In genomic region chr3:196159526-196159925, GRCh38 we compare ENCODE assay signal across 16 cellular contexts. TPM values are rescaled to one million over a fixed set of nuclear protein-coding genes. Genes with fewer than 3 reads are reported as not detected.
DNase-seq lines count a peak whose midpoint lies in the region; ATAC-seq and TF ChIP-seq lines count a peak whose summit lies in the region.
"Had no signal": no experiment of that assay in that cellular context is flagged by ENCODE, and none has a peak within 500 bp of the region (broad histone marks: within the 10 kb centered on the region; RNA-seq: fewer than 3 reads in every experiment).

No MANE protein-coding gene starts in this region.

- WGBS in hepatocyte (ENCODE audit: low lambda C conversion rate, missing lambda C conversion rate), result 98% methylated on average over 13 of the region's 13 CpGs
- 85 to 95% (median 92%) methylated on average over 13 of the region's 13 CpGs for whole genome bisulfite sequencing in spleen, 5 donors

- POLR2A ChIA-PET in HCT116 (lab: Charles Lee), result no interaction called here
- POLR2A ChIA-PET in WTC11 (lab: Charles Lee), result no interaction called here

- TF ChIP-seq RAD21 in HCT116 (IDR thresholded peaks at IDR 0.05; ENCODE audit: low read depth), result no peak

- H3K4me1 ChIP-seq in HCT116 (ENCODE audit: control insufficient read depth in 1 of 2, insufficient read depth in 2 of 2, low read length in 2 of 2) (peaks cover 0 to 11% of the 10 kb centered on the region in 2 experiments; a peak in 3 of 4 replicates), hepatocyte (ENCODE audit: insufficient read depth) (peaks cover 10% of the 10 kb centered on the region), spleen (peaks cover 4 to 27% (median 16%) of the 10 kb centered on the region in 6 donors)
- H3K4me1 ChIP-seq: parathyroid adenoma had no signal

- H3K27me3 ChIP-seq in HCT116 (ENCODE audit: insufficient read depth, low read length) (no peaks in the 10 kb centered on the region), hepatocyte (no peaks in the 10 kb centered on the region), spleen (replicated peaks in 1 of 7) (no peaks in the 10 kb centered on the region)

- no TSS peak for BruUV-seq in HCT116 (replicated peaks; lab: Mats Ljungman, UMichigan)

- no peak overlapping the region for H3K4me2 ChIP-seq in HCT116 (ENCODE audit: low read length)
- H3K4me2 ChIP-seq in hepatocyte, result no peak overlapping the region

- no peaks in the 10 kb centered on the region for H3K9me3 Mint-ChIP-seq in WTC11
- H3K9me3 Mint-ChIP-seq: activated naive CD4-positive, alpha-beta T cell treated with anti-CD3 and anti-CD28 coated beads, Interleukin-2, amount 50 U/mL, for 24 hours; immature natural killer cell had no signal

- no peak for DNase-seq in HCT116 (ENCODE audit: low read depth, low spot score)
- DNase-seq in WTC11 (ENCODE audit: low spot score), result no peak
- no peak for DNase-seq in hepatocyte (ENCODE audit: low spot score)
- DNase-seq in spleen, result no peak
- no peak for DNase-seq in NCI-H226
- DNase-seq in islet precursor cell, result no peak
- DNase-seq: NCI-H2171 treated with DMSO at 0.1 percent for 48 hours; NK-92 treated with Interleukin-12 subunit alpha and Interleukin-12 subunit beta, amount 100 ng/mL, for 24 hours; SIG-M5 had no signal

- no peaks in the 10 kb centered on the region for H4K20me1 ChIP-seq in HCT116 (ENCODE audit: insufficient read depth)
- no peaks in the 10 kb centered on the region for H4K20me1 ChIP-seq in hepatocyte (ENCODE audit: insufficient read depth, poor library complexity, severe bottlenecking)

- H3K36me3 ChIP-seq in HCT116 (ENCODE audit: control insufficient read depth in 1 of 2, insufficient read depth in 2 of 2, low read length in 2 of 2) (no peaks in the 10 kb centered on the region), hepatocyte (replicated peaks; ENCODE audit: insufficient read depth, low read depth) (no peaks in the 10 kb centered on the region), spleen (no peaks in the 10 kb centered on the region)

- H3K79me2 ChIP-seq in HCT116 (ENCODE audit: insufficient read depth, low read length) (no peaks in the 10 kb centered on the region), hepatocyte (no peaks in the 10 kb centered on the region)
- H3K79me2 ChIP-seq: parathyroid adenoma had no signal

- H3K4me1 Mint-ChIP-seq in WTC11, result peaks cover 34% of the 10 kb centered on the region

- TF ChIP-seq CTCF in HCT116 (IDR thresholded peaks at IDR 0.05 in 2 of 3, conservative IDR thresholded peaks at IDR 0.05 in 1 of 3; ENCODE audit: borderline replicate concordance in 1 of 3, insufficient read depth in 1 of 3, low read depth in 2 of 3, low read length in 2 of 3) (no peak), WTC11 (IDR thresholded peaks at IDR 0.05) (no peak), hepatocyte (IDR thresholded peaks at IDR 0.05; ENCODE audit: poor library complexity) (no peak), spleen (IDR thresholded peaks at IDR 0.05 in 8 of 11, conservative IDR thresholded peaks at IDR 0.05 in 3 of 11) (no peak)

- RAD21 ChIA-PET in HCT116 (lab: Charles Lee; ENCODE audit: low non-redundant PET in 1 of 2, low total read pairs in 2 of 2, uncharacterized antibody in 2 of 2, unreplicated experiment in 2 of 2), result no interaction called here

- CTCF ChIA-PET in HCT116 (lab: Charles Lee) (no interaction called here), WTC11 (lab: Charles Lee) (interaction anchor here (0.6 to 1.4 kb wide), 5 partner anchors 20 to 369 kb away, joined by 3 to 4 read pairs (median 3); no protein-coding TSS in a partner anchor)

- H3K27ac ChIP-seq in HCT116 (ENCODE audit: low read depth, low read length) (no peak overlapping the region), hepatocyte (peak overlapping the region; percentile 73), spleen (peak overlapping the region in 6 of 8 donors; percentile 1 to 71 (median 54))
- H3K27ac ChIP-seq: parathyroid adenoma had no signal

- H3K9me2 ChIP-seq in HCT116 (ENCODE audit: insufficient read depth), result no peaks in the 10 kb centered on the region
- H3K9me2 ChIP-seq in hepatocyte (replicated peaks; ENCODE audit: insufficient read depth), result no peaks in the 10 kb centered on the region

- no peaks in the 10 kb centered on the region for H3K36me3 Mint-ChIP-seq in WTC11
- H3K36me3 Mint-ChIP-seq: activated naive CD4-positive, alpha-beta T cell treated with anti-CD3 and anti-CD28 coated beads, Interleukin-2, amount 50 U/mL, for 24 hours; immature natural killer cell had no signal

- no peak overlapping the region for H3K4me3 Mint-ChIP-seq in WTC11
- H3K4me3 Mint-ChIP-seq: activated naive CD4-positive, alpha-beta T cell treated with anti-CD3 and anti-CD28 coated beads, Interleukin-2, amount 50 U/mL, for 24 hours; immature natural killer cell had no signal

- no peak overlapping the region for H3K9ac ChIP-seq in HCT116 (ENCODE audit: low read length)
- H3K9ac ChIP-seq: parathyroid adenoma had no signal

- H2AFZ ChIP-seq in HCT116 (ENCODE audit: low read depth, low read length, poor library complexity, severe bottlenecking) (peak overlapping the region; percentile 70), hepatocyte (no peak overlapping the region)
- H2AFZ ChIP-seq: parathyroid adenoma had no signal

- ATAC-seq in HCT116, result no peak
- ATAC-seq in WTC11, result no peak
- ATAC-seq in HG03442 (IDR thresholded peaks at IDR 0.05; ENCODE audit: unreplicated experiment), result no peak
- no peak for ATAC-seq in GM21717 (IDR thresholded peaks at IDR 0.05; ENCODE audit: unreplicated experiment)

- intact Hi-C loops in HCT116 (cut with micrococcal nuclease) (no loop called here), spleen (cut with DNase I; ENCODE audit: low total_unique reads) (no loop called here)

- H3K27ac Mint-ChIP-seq in WTC11, result peak overlapping the region; percentile 63
- H3K27ac Mint-ChIP-seq: activated naive CD4-positive, alpha-beta T cell treated with anti-CD3 and anti-CD28 coated beads, Interleukin-2, amount 50 U/mL, for 24 hours had no signal

- H3K9me3 ChIP-seq in HCT116 (ENCODE audit: control insufficient read depth in 1 of 2, insufficient read depth in 1 of 2, low read depth in 1 of 2, low read length in 2 of 2) (no peaks in the 10 kb centered on the region), hepatocyte (ENCODE audit: low read depth) (no peaks in the 10 kb centered on the region), spleen (no peaks in the 10 kb centered on the region)

- no peak for TF ChIP-seq POLR2A in HCT116 (IDR thresholded peaks at IDR 0.05; ENCODE audit: borderline replicate concordance, extremely low read depth, insufficient read depth, insufficient read length)
- TF ChIP-seq POLR2A in spleen (IDR thresholded peaks at IDR 0.05), result no peak

- no peaks in the 10 kb centered on the region; the same call in 1 of the 2 replicates for H3K27me3 Mint-ChIP-seq in WTC11 (ENCODE audit: low read depth)
- H3K27me3 Mint-ChIP-seq: activated naive CD4-positive, alpha-beta T cell treated with anti-CD3 and anti-CD28 coated beads, Interleukin-2, amount 50 U/mL, for 24 hours had no signal

- H3K4me3 ChIP-seq in HCT116 (replicated peaks in 1 of 2; ENCODE audit: low read depth in 1 of 2, low read length in 2 of 2), result no peak overlapping the region
- no peak overlapping the region for H3K4me3 ChIP-seq in hepatocyte
- H3K4me3 ChIP-seq in spleen, result no peak overlapping the region

TF ChIP-seq in HCT116, 20 proteins besides CTCF, POLR2A, EP300 and RAD21 (continues in another document):
- no peak for TF ChIP-seq ATF3 (IDR thresholded peaks at IDR 0.05)
- no peak for TF ChIP-seq MAX (IDR thresholded peaks at IDR 0.05)
- no peak for TF ChIP-seq YY1 (IDR thresholded peaks at IDR 0.05; ENCODE audit: extremely low read depth, insufficient replicate concordance, low read depth, low read length)
- no peak for TF ChIP-seq SRF (IDR thresholded peaks at IDR 0.05; ENCODE audit: low read depth)

TF ChIP-seq in WTC11, 78 proteins besides CTCF, POLR2A, EP300 and RAD21 (continues in another document):
- TF ChIP-seq SMAD4 (CRISPR knock-in tag; IDR thresholded peaks at IDR 0.05) (no peak), TCF7 (CRISPR knock-in tag; IDR thresholded peaks at IDR 0.05; ENCODE audit: low read depth) (no peak), SOX15 (CRISPR knock-in tag; IDR thresholded peaks at IDR 0.05) (no peak), TEAD4 (CRISPR knock-in tag; IDR thresholded peaks at IDR 0.05) (no peak), FOXJ3 (CRISPR knock-in tag; IDR thresholded peaks at IDR 0.05; ENCODE audit: borderline replicate concordance) (no peak), ETV6 (CRISPR knock-in tag; IDR thresholded peaks at IDR 0.05) (no peak)

RNA-seq across cellular contexts. Expression of gene ZDHHC19, which starts 51.7 kb away (rescaled TPM):
- total RNA-seq in HCT116 (2021; ENCODE audit: unreplicated experiment), result not detected
- not detected in 2 replicates for polyA plus RNA-seq in HCT116 (2012)
- 4.4 to 5.2 TPM (median 4.5 TPM) in 3 replicates for total RNA-seq in WTC11 (2021)
- total RNA-seq in hepatocyte, result not detected in 2 replicates
- polyA plus RNA-seq in hepatocyte, result 0.77 and 0.79 TPM in 2 replicates
- 10 to 100 TPM in 3 of 7 donors, 1 to 10 TPM in 3, under 1 TPM in 1; 0.79 to 44.6 (median 7.9) TPM for total RNA-seq in spleen
- polyA plus RNA-seq in spleen, result 10 to 100 TPM in 1 of 3 donors, 1 to 10 TPM in 2; 3.2 to 15.4 (median 6.2) TPM
- total RNA-seq: HT-29, temporal lobe had no signal
- polyA plus RNA-seq: immature natural killer cell had no signal

RNA-seq across cellular contexts. Expression of gene SLC51A, which starts 56.8 kb away (rescaled TPM):
- total RNA-seq in HCT116 (2021; ENCODE audit: unreplicated experiment) (not detected), WTC11 (2021) (6.9 to 8.4 TPM (median 7.6 TPM) in 3 replicates), hepatocyte (3.9 and 6.3 TPM in 2 replicates), spleen (10 to 100 TPM in 1 of 7 donors, 1 to 10 TPM in 6; 2.0 to 14.6 (median 4.1) TPM)
- 0.94 and 1.5 TPM in 2 replicates for polyA plus RNA-seq in HCT116 (2012)
- polyA plus RNA-seq in hepatocyte (13.9 and 15.8 TPM in 2 replicates), spleen (1 to 10 TPM in 1 of 3 donors, under 1 TPM in 2; 0.30 to 1.1 (median 0.54) TPM)
- total RNA-seq: HT-29 had no signal
